15 cellular contexts compared by ENCODE assay signal in genomic region chr2:205704101-205704741, GRCh38. TPM values are rescaled to one million over a fixed set of nuclear protein-coding genes. Genes with fewer than 3 reads are reported as not detected.
A peak's percentile ranks its signal among the peaks of the same experiment; 100 is the strongest.
DNase-seq lines count a peak whose midpoint lies in the region; ATAC-seq and TF ChIP-seq lines count a peak whose summit lies in the region.
"Had no signal": no experiment of that assay in that cellular context is flagged by ENCODE, and none has a peak within 500 bp of the region (broad histone marks: within the 10 kb centered on the region; RNA-seq: fewer than 3 reads in every experiment).

No MANE protein-coding gene starts in this region.

- ATAC-seq in GM19023 (IDR thresholded peaks at IDR 0.05; ENCODE audit: unreplicated experiment) = no peak
- ATAC-seq: K562 had no signal

- DNase-seq in DMS53 (lab: John Stamatoyannopoulos, UW) (peak; percentile 52), DMS53 treated with DMSO at 0.1 percent for 48 hours (lab: John Stamatoyannopoulos, UW; ENCODE audit: unreplicated experiment) (no peak), coronary artery (ENCODE audit: low spot score) (no peak), mesothelial cell of epicardium (ENCODE audit: low spot score in 2 of 2, unreplicated experiment in 2 of 2) (no peak), substantia nigra (lab: John Stamatoyannopoulos, UW) (peak in 24 of 49 donors; percentile 8 to 62 (median 27)), KG1 (lab: John Stamatoyannopoulos, UW) (no peak)
- no peak for DNase-seq in effector CD4-positive, alpha-beta T cell
- DNase-seq: activated CD4-positive, alpha-beta T cell treated with anti-CD3 and anti-CD28 coated beads, Interleukin-2, amount 50 U/mL, for 48 hours; activated naive CD8-positive, alpha-beta T cell treated with anti-CD3 and anti-CD28 coated beads for 36 hours; EL; NCI-H2081; stimulated activated CD4-positive, alpha-beta T cell treated with anti-CD3 and anti-CD28 coated beads, Interleukin-12 subunit alpha, Interleukin-12 subunit beta, amount 100 ng/mL, for 4 hours had no signal

- H3K4me3 ChIP-seq in coronary artery = no peak overlapping the region
- H3K4me3 ChIP-seq: K562 had no signal

- TF ChIP-seq CTCF in coronary artery (IDR thresholded peaks at IDR 0.05) (no peak), mesothelial cell of epicardium (IDR thresholded peaks at IDR 0.05; ENCODE audit: unreplicated experiment) (no peak)

- H3K9me3 Mint-ChIP-seq in mesothelial cell of epicardium = no peaks in the 10 kb centered on the region
- H3K9me3 Mint-ChIP-seq: activated naive CD8-positive, alpha-beta T cell treated with anti-CD3 and anti-CD28 coated beads for 36 hours had no signal

- H3K27ac ChIP-seq in coronary artery = peak overlapping the region; percentile 48 to 74
- peak overlapping the region; percentile 11 for H3K27ac ChIP-seq in substantia nigra (ENCODE audit: low read depth, low read length, poor library complexity, severe bottlenecking)
- H3K27ac ChIP-seq: 22Rv1 had no signal

- peak overlapping the region; percentile 40 for H3K27ac Mint-ChIP-seq in mesothelial cell of epicardium
- H3K27ac Mint-ChIP-seq: activated naive CD8-positive, alpha-beta T cell treated with anti-CD3 and anti-CD28 coated beads for 36 hours had no signal

- no peak overlapping the region for H3K4me3 Mint-ChIP-seq in mesothelial cell of epicardium
- H3K4me3 Mint-ChIP-seq: activated naive CD8-positive, alpha-beta T cell treated with anti-CD3 and anti-CD28 coated beads for 36 hours had no signal

- H3K36me3 Mint-ChIP-seq in mesothelial cell of epicardium = no peaks in the 10 kb centered on the region
- H3K36me3 Mint-ChIP-seq: activated naive CD8-positive, alpha-beta T cell treated with anti-CD3 and anti-CD28 coated beads for 36 hours had no signal

- no peaks in the 10 kb centered on the region for H3K27me3 Mint-ChIP-seq in mesothelial cell of epicardium (ENCODE audit: low read depth)
- H3K27me3 Mint-ChIP-seq: activated naive CD8-positive, alpha-beta T cell treated with anti-CD3 and anti-CD28 coated beads for 36 hours had no signal

- H3K4me1 Mint-ChIP-seq in mesothelial cell of epicardium = peaks cover 57% of the 10 kb centered on the region

RNA-seq across cellular contexts. Expression of gene NRP2, which starts 21.9 kb away (rescaled TPM):
- 82.2 to 89.5 TPM (median 83.6 TPM) in 3 replicates for total RNA-seq in mesothelial cell of epicardium
